Comparison of ENCODE assay signal across 38 cellular contexts in genomic region chrX:14717949-14718348, GRCh38.
"Had no signal": no experiment of that assay in that cellular context is flagged by ENCODE, and none has a peak within 500 bp of the region (broad histone marks: within the 10 kb centered on the region; RNA-seq: fewer than 3 reads in every experiment).

No MANE protein-coding gene starts in this region.

- H3K27ac Mint-ChIP-seq: activated naive CD4-positive, alpha-beta T cell treated with anti-CD3 and anti-CD28 coated beads for 36 hours; activated naive CD4-positive, alpha-beta T cell treated with anti-CD3 and anti-CD28 coated beads, Interleukin-2, amount 10 ng/mL, durations not matched to agents 7 days and 5 days; activated naive CD4-positive, alpha-beta T cell treated with anti-CD3 and anti-CD28 coated beads, Interleukin-2, amount 50 U/mL, for 24 hours; activated naive CD4-positive, alpha-beta T cell treated with anti-CD3 and anti-CD28 coated beads, Interleukin-2, amount 50 U/mL, for 72 hours; activated naive CD8-positive, alpha-beta T cell; activated naive CD8-positive, alpha-beta T cell treated with anti-CD3 and anti-CD28 coated beads for 36 hours; activated naive CD8-positive, alpha-beta T cell treated with anti-CD3 and anti-CD28 coated beads, Interleukin-2, amount 10 ng/mL, durations not matched to agents 7 days and 5 days; activated naive CD8-positive, alpha-beta T cell treated with anti-CD3 and anti-CD28 coated beads, Interleukin-2, amount 50 U/mL, for 24 hours; activated T-cell treated with anti-CD3 and anti-CD28 coated beads, Interleukin-2, amount 50 U/mL, for 24 hours; activated T-cell treated with anti-CD3 and anti-CD28 coated beads, Interleukin-2, amount 50 U/mL, for 72 hours; activated T-helper 1 cell treated with anti-CD3 and anti-CD28 coated beads, Interleukin-12 subunit alpha, Interleukin-12 subunit beta, Interleukin-2, Interleukin-4 antibody, amounts not matched to agents 30 ng/mL and 10 ng/mL and 1 ng/mL, durations not matched to agents 14 hours and 24 hours and 36 hours; activated T-helper 17 cell treated with anti-CD3 and anti-CD28 coated beads, Interleukin-2, amount 50 U/mL, for 72 hours; activated T-helper 2 cell treated with anti-CD3 and anti-CD28 coated beads, Interferon-gamma antibody, Interleukin-2, Interleukin-4, amounts not matched to agents 10 μg/mL and 5 μg/mL and 100 μg/mL, durations not matched to agents 14 hours and 24 hours and 36 hours; brain had no signal

- H3K4me1 ChIP-seq: adrenal gland, ascending aorta, body of pancreas, breast epithelium had no signal

- H3K4me3 Mint-ChIP-seq: activated naive CD4-positive, alpha-beta T cell treated with anti-CD3 and anti-CD28 coated beads for 36 hours; activated naive CD4-positive, alpha-beta T cell treated with anti-CD3 and anti-CD28 coated beads, Interleukin-2, amount 10 ng/mL, durations not matched to agents 7 days and 5 days; activated naive CD4-positive, alpha-beta T cell treated with anti-CD3 and anti-CD28 coated beads, Interleukin-2, amount 50 U/mL, for 24 hours; activated naive CD8-positive, alpha-beta T cell; activated naive CD8-positive, alpha-beta T cell treated with anti-CD3 and anti-CD28 coated beads for 36 hours; activated naive CD8-positive, alpha-beta T cell treated with anti-CD3 and anti-CD28 coated beads, Interleukin-2, amount 10 ng/mL, durations not matched to agents 7 days and 5 days; activated naive CD8-positive, alpha-beta T cell treated with anti-CD3 and anti-CD28 coated beads, Interleukin-2, amount 50 U/mL, for 24 hours; activated T-cell treated with anti-CD3 and anti-CD28 coated beads, Interleukin-2, amount 50 U/mL, for 24 hours; activated T-cell treated with anti-CD3 and anti-CD28 coated beads, Interleukin-2, amount 50 U/mL, for 4 hours; activated T-cell treated with anti-CD3 and anti-CD28 coated beads, Interleukin-2, amount 50 U/mL, for 72 hours; activated T-helper 1 cell treated with anti-CD3 and anti-CD28 coated beads, Interleukin-12 subunit alpha, Interleukin-12 subunit beta, Interleukin-2, Interleukin-4 antibody, amounts not matched to agents 30 ng/mL and 10 ng/mL and 1 ng/mL, durations not matched to agents 14 hours and 24 hours and 36 hours; activated T-helper 17 cell treated with anti-CD3 and anti-CD28 coated beads, Interleukin-2, amount 50 U/mL, for 72 hours; brain; central memory CD8-positive, alpha-beta T cell had no signal

- H3K36me3 ChIP-seq: adrenal gland, ascending aorta, brain microvascular endothelial cell, breast epithelium, cardiac muscle cell had no signal

- H3K9me3 ChIP-seq: adrenal gland, ascending aorta, body of pancreas, breast epithelium had no signal

- H3K27ac ChIP-seq: adrenal gland, ascending aorta, body of pancreas, brain microvascular endothelial cell, breast epithelium, cardiac muscle cell had no signal

- ATAC-seq: activated naive CD8-positive, alpha-beta T cell treated with anti-CD3 and anti-CD28 coated beads, Interleukin-2, amount 50 U/mL, for 24 hours; activated T-cell treated with anti-CD3 and anti-CD28 coated beads, Interleukin-2, amount 50 U/mL, for 4 hours; activated T-helper 17 cell treated with anti-CD3 and anti-CD28 coated beads, Interleukin-2, amount 50 U/mL, for 72 hours; body of pancreas had no signal

- H3K27me3 ChIP-seq: ascending aorta, body of pancreas, brain microvascular endothelial cell, cardiac muscle cell had no signal

- H3K4me1 Mint-ChIP-seq: activated naive CD4-positive, alpha-beta T cell treated with anti-CD3 and anti-CD28 coated beads, Interleukin-2, amount 10 ng/mL, durations not matched to agents 7 days and 5 days; activated naive CD4-positive, alpha-beta T cell treated with anti-CD3 and anti-CD28 coated beads, Interleukin-2, amount 50 U/mL, for 24 hours; activated naive CD8-positive, alpha-beta T cell treated with anti-CD3 and anti-CD28 coated beads for 36 hours; activated naive CD8-positive, alpha-beta T cell treated with anti-CD3 and anti-CD28 coated beads, Interleukin-2, amount 10 ng/mL, durations not matched to agents 7 days and 5 days; activated naive CD8-positive, alpha-beta T cell treated with anti-CD3 and anti-CD28 coated beads, Interleukin-2, amount 50 U/mL, for 24 hours; activated T-helper 17 cell treated with anti-CD3 and anti-CD28 coated beads, Interleukin-2, amount 50 U/mL, for 72 hours; brain; central memory CD8-positive, alpha-beta T cell had no signal

- H3K36me3 Mint-ChIP-seq: activated naive CD4-positive, alpha-beta T cell treated with anti-CD3 and anti-CD28 coated beads, Interleukin-2, amount 10 ng/mL, durations not matched to agents 7 days and 5 days; activated naive CD4-positive, alpha-beta T cell treated with anti-CD3 and anti-CD28 coated beads, Interleukin-2, amount 50 U/mL, for 24 hours; activated naive CD4-positive, alpha-beta T cell treated with anti-CD3 and anti-CD28 coated beads, Interleukin-2, amount 50 U/mL, for 72 hours; activated naive CD8-positive, alpha-beta T cell; activated naive CD8-positive, alpha-beta T cell treated with anti-CD3 and anti-CD28 coated beads for 36 hours; activated naive CD8-positive, alpha-beta T cell treated with anti-CD3 and anti-CD28 coated beads, Interleukin-2, amount 10 ng/mL, durations not matched to agents 7 days and 5 days; brain had no signal

- H3K9me3 Mint-ChIP-seq: activated naive CD4-positive, alpha-beta T cell treated with anti-CD3 and anti-CD28 coated beads for 36 hours; activated naive CD4-positive, alpha-beta T cell treated with anti-CD3 and anti-CD28 coated beads, Interleukin-2, amount 10 ng/mL, durations not matched to agents 7 days and 5 days; activated naive CD4-positive, alpha-beta T cell treated with anti-CD3 and anti-CD28 coated beads, Interleukin-2, amount 50 U/mL, for 24 hours; activated naive CD4-positive, alpha-beta T cell treated with anti-CD3 and anti-CD28 coated beads, Interleukin-2, amount 50 U/mL, for 72 hours; activated naive CD8-positive, alpha-beta T cell treated with anti-CD3 and anti-CD28 coated beads for 36 hours; activated naive CD8-positive, alpha-beta T cell treated with anti-CD3 and anti-CD28 coated beads, Interleukin-2, amount 10 ng/mL, durations not matched to agents 7 days and 5 days; activated naive CD8-positive, alpha-beta T cell treated with anti-CD3 and anti-CD28 coated beads, Interleukin-2, amount 50 U/mL, for 24 hours; activated T-cell treated with anti-CD3 and anti-CD28 coated beads, Interleukin-2, amount 50 U/mL, for 24 hours; activated T-cell treated with anti-CD3 and anti-CD28 coated beads, Interleukin-2, amount 50 U/mL, for 4 hours; activated T-cell treated with anti-CD3 and anti-CD28 coated beads, Interleukin-2, amount 50 U/mL, for 72 hours; activated T-helper 1 cell treated with anti-CD3 and anti-CD28 coated beads, Interleukin-12 subunit alpha, Interleukin-12 subunit beta, Interleukin-2, Interleukin-4 antibody, amounts not matched to agents 30 ng/mL and 10 ng/mL and 1 ng/mL, durations not matched to agents 14 hours and 24 hours and 36 hours; activated T-helper 17 cell treated with anti-CD3 and anti-CD28 coated beads, Interleukin-2, amount 50 U/mL, for 72 hours; activated T-helper 2 cell treated with anti-CD3 and anti-CD28 coated beads, Interferon-gamma antibody, Interleukin-2, Interleukin-4, amounts not matched to agents 10 μg/mL and 5 μg/mL and 100 μg/mL, durations not matched to agents 14 hours and 24 hours and 36 hours; central memory CD8-positive, alpha-beta T cell had no signal

- FAIRE-seq: bronchial epithelial cell had no signal

- H3K27me3 Mint-ChIP-seq: activated naive CD4-positive, alpha-beta T cell treated with anti-CD3 and anti-CD28 coated beads, Interleukin-2, amount 10 ng/mL, durations not matched to agents 7 days and 5 days; activated naive CD4-positive, alpha-beta T cell treated with anti-CD3 and anti-CD28 coated beads, Interleukin-2, amount 50 U/mL, for 24 hours; activated naive CD8-positive, alpha-beta T cell; activated naive CD8-positive, alpha-beta T cell treated with anti-CD3 and anti-CD28 coated beads for 36 hours; activated naive CD8-positive, alpha-beta T cell treated with anti-CD3 and anti-CD28 coated beads, Interleukin-2, amount 10 ng/mL, durations not matched to agents 7 days and 5 days; activated naive CD8-positive, alpha-beta T cell treated with anti-CD3 and anti-CD28 coated beads, Interleukin-2, amount 50 U/mL, for 24 hours; activated T-helper 17 cell treated with anti-CD3 and anti-CD28 coated beads, Interleukin-2, amount 50 U/mL, for 72 hours; brain; central memory CD8-positive, alpha-beta T cell had no signal

- H3K4me3 ChIP-seq: adrenal gland, ascending aorta, body of pancreas, breast epithelium, cardiac muscle cell had no signal

- DNase-seq: activated effector memory CD4-positive, alpha-beta T cell treated with anti-CD3 and anti-CD28 coated beads, Interleukin-2, amount 50 U/mL, for 16 hours; activated effector memory CD4-positive, alpha-beta T cell treated with Interleukin-2 at 50 U/mL for 16 hours; activated gamma-delta T cell; activated gamma-delta T cell treated with Interleukin-2 at 50 U/mL for 16 hours; activated naive CD4-positive, alpha-beta T cell; activated naive CD4-positive, alpha-beta T cell treated with anti-CD3 and anti-CD28 coated beads for 36 hours; activated naive CD4-positive, alpha-beta T cell treated with anti-CD3 and anti-CD28 coated beads, Interleukin-2, amount 10 ng/mL, durations not matched to agents 7 days and 5 days; activated naive CD4-positive, alpha-beta T cell treated with anti-CD3 and anti-CD28 coated beads, Interleukin-2, amount 50 U/mL, for 16 hours; activated naive CD4-positive, alpha-beta T cell treated with Interleukin-2 at 50 U/mL for 16 hours; activated naive CD8-positive, alpha-beta T cell treated with anti-CD3 and anti-CD28 coated beads for 36 hours; activated naive CD8-positive, alpha-beta T cell treated with anti-CD3 and anti-CD28 coated beads, Interleukin-2, amount 10 ng/mL, durations not matched to agents 7 days and 5 days; activated naive CD8-positive, alpha-beta T cell treated with anti-CD3 and anti-CD28 coated beads, Interleukin-2, amount 50 U/mL, for 24 hours; activated T-cell treated with anti-CD3 and anti-CD28 coated beads, Interleukin-2, amount 50 U/mL, for 24 hours; activated T-cell treated with anti-CD3 and anti-CD28 coated beads, Interleukin-2, amount 50 U/mL, for 4 hours; activated T-cell treated with anti-CD3 and anti-CD28 coated beads, Interleukin-2, amount 50 U/mL, for 48 hours; activated T-cell treated with anti-CD3 and anti-CD28 coated beads, Interleukin-2, amount 50 U/mL, for 72 hours; adrenal gland; amniotic stem cell; amygdala; anterior cingulate cortex; aorta; body of pancreas; caudate nucleus; central memory CD4-positive, alpha-beta T cell; cerebellar nuclear complex had no signal
